In genomic region chr2:62287895-62288589, GRCh38 we compare ENCODE assay signal across 8 cellular contexts.
DNase-seq lines count a peak whose midpoint lies in the region; ATAC-seq and TF ChIP-seq lines count a peak whose summit lies in the region.

No MANE protein-coding gene starts in this region.

- H3K27me3 ChIP-seq in foreskin keratinocyte, result peaks cover 4% of the 10 kb centered on the region

- TF ChIP-seq CTCF in foreskin keratinocyte (conservative IDR thresholded peaks at IDR 0.05), result no peak

- DNase-seq in NCI-H2081 treated with DMSO at 0.1 percent for 48 hours (lab: John Stamatoyannopoulos, UW) (peak; percentile 61), foreskin keratinocyte (peak; percentile 27 to 80), GM03348 (ENCODE audit: low spot score) (no peak), amniotic stem cell (lab: John Stamatoyannopoulos, UW) (no peak)
- DNase-seq in activated CD4-positive, alpha-beta T cell treated with anti-CD3 and anti-CD28 coated beads, Interleukin-2, amount 50 U/mL, for 48 hours, result peak; percentile 56 to 66
- peak; percentile 23 for DNase-seq in stimulated activated CD4-positive, alpha-beta T cell treated with anti-CD3 and anti-CD28 coated beads, Interleukin-4, amount 100 ng/mL, for 1 hour

- ATAC-seq in GM18519 (IDR thresholded peaks at IDR 0.05; ENCODE audit: low FRiP score, unreplicated experiment), result peak; percentile 40
- ATAC-seq in HG03060 (IDR thresholded peaks at IDR 0.05; ENCODE audit: low read depth, unreplicated experiment), result peak; percentile 87
- peak; percentile 81 for ATAC-seq in foreskin keratinocyte

- no peak overlapping the region for H3K27ac ChIP-seq in foreskin keratinocyte

- H3K4me1 ChIP-seq in foreskin keratinocyte, result no peaks in the 10 kb centered on the region

Comparison
In these comparisons a context has a peak if more than half of its experiments do, and no peak if none do; other contexts are left out.
1. DNase-seq: peak in NCI-H2081 treated with DMSO at 0.1 percent for 48 hours (single experiment), activated CD4-positive, alpha-beta T cell treated with anti-CD3 and anti-CD28 coated beads, Interleukin-2, amount 50 U/mL, for 48 hours (2 of 2), foreskin keratinocyte (2 of 2) and stimulated activated CD4-positive, alpha-beta T cell treated with anti-CD3 and anti-CD28 coated beads, Interleukin-4, amount 100 ng/mL, for 1 hour (single experiment); none in GM03348 (single experiment) and amniotic stem cell (single experiment).
2. Peak in every context shown above with its lines, with median percentiles within 50 percentile points of each other: ATAC-seq.